ENCODE assay signal across 1 cellular context in genomic region chr3:16303037-16303436, GRCh38.
TF ChIP-seq lines count a peak whose summit lies in the region.

No MANE protein-coding gene starts in this region.

TF ChIP-seq in HepG2, 621 proteins besides CTCF, POLR2A, EP300 and RAD21:
- no peak for TF ChIP-seq GRHL1 (CRISPR knock-in tag; conservative IDR thresholded peaks at IDR 0.05)
- no peak for TF ChIP-seq ZZZ3 (CRISPR knock-in tag; IDR thresholded peaks at IDR 0.05; ENCODE audit: borderline replicate concordance)
- TF ChIP-seq HOXA3 (CRISPR knock-in tag; IDR thresholded peaks at IDR 0.05), result no peak
- no peak for TF ChIP-seq ZNF710 (CRISPR knock-in tag; IDR thresholded peaks at IDR 0.05; ENCODE audit: borderline replicate concordance)
- no peak for TF ChIP-seq ZNF609 (CRISPR knock-in tag; IDR thresholded peaks at IDR 0.05; ENCODE audit: borderline replicate concordance)
- no peak for TF ChIP-seq MAX (IDR thresholded peaks at IDR 0.05)
